In genomic region chr19:18109363-18109730, GRCh38 we compare ENCODE assay signal across 8 cellular contexts. TPM values are rescaled to one million over a fixed set of nuclear protein-coding genes. Genes with fewer than 3 reads are reported as not detected.
DNase-seq lines count a peak whose midpoint lies in the region; ATAC-seq and TF ChIP-seq lines count a peak whose summit lies in the region.

No MANE protein-coding gene starts in this region.

- H3K9ac ChIP-seq in iPS-15b (ENCODE audit: low read depth, low read length) = no peak overlapping the region

- H3K36me3 ChIP-seq in iPS-15b (ENCODE audit: control insufficient read depth, insufficient read depth, low read length) = no peaks in the 10 kb centered on the region

- DNase-seq in HFF-Myc (ENCODE audit: extremely low read depth, low read depth) (no peak), iPS-NIHi11 (ENCODE audit: low spot score) (no peak)
- DNase-seq in activated naive CD8-positive, alpha-beta T cell treated with anti-CD3 and anti-CD28 coated beads for 36 hours = no peak
- no peak for DNase-seq in stimulated activated effector memory CD8-positive, alpha-beta T cell treated with anti-CD3 and anti-CD28 coated beads, Interleukin-12 subunit alpha, Interleukin-12 subunit beta, amount 100 ng/mL, for 72 hours (ENCODE audit: low spot score in 2 of 2)
- no peak for DNase-seq in effector CD4-positive, alpha-beta T cell

- H3K4me1 Mint-ChIP-seq in activated naive CD8-positive, alpha-beta T cell treated with anti-CD3 and anti-CD28 coated beads for 36 hours = peaks cover 15% of the 10 kb centered on the region
- peaks cover 29% of the 10 kb centered on the region for H3K4me1 Mint-ChIP-seq in stimulated activated effector memory CD8-positive, alpha-beta T cell treated with anti-CD3 and anti-CD28 coated beads, Interleukin-12 subunit alpha, Interleukin-12 subunit beta, amount 100 ng/mL, for 72 hours

- no peaks in the 10 kb centered on the region for H3K4me1 ChIP-seq in iPS-15b (ENCODE audit: control insufficient read depth, insufficient read depth, low read length)

- H3K27me3 Mint-ChIP-seq in activated naive CD8-positive, alpha-beta T cell treated with anti-CD3 and anti-CD28 coated beads for 36 hours = no peaks in the 10 kb centered on the region

- H3K9me3 Mint-ChIP-seq in activated naive CD8-positive, alpha-beta T cell treated with anti-CD3 and anti-CD28 coated beads for 36 hours = no peaks in the 10 kb centered on the region
- no peaks in the 10 kb centered on the region for H3K9me3 Mint-ChIP-seq in stimulated activated effector memory CD8-positive, alpha-beta T cell treated with anti-CD3 and anti-CD28 coated beads, Interleukin-12 subunit alpha, Interleukin-12 subunit beta, amount 100 ng/mL, for 72 hours

- H3K27me3 ChIP-seq in iPS-15b (ENCODE audit: control insufficient read depth, insufficient read depth, low read length) = peaks cover 10% of the 10 kb centered on the region

- TF ChIP-seq CTCF in HFF-Myc (IDR thresholded peaks at IDR 0.05; ENCODE audit: low read depth, low read length, missing control alignments) = no peak

- no peak for ATAC-seq in stimulated activated effector memory CD8-positive, alpha-beta T cell treated with anti-CD3 and anti-CD28 coated beads, Interleukin-12 subunit alpha, Interleukin-12 subunit beta, amount 100 ng/mL, for 72 hours
- ATAC-seq in HG03565 (IDR thresholded peaks at IDR 0.05; ENCODE audit: unreplicated experiment) (no peak), HG03097 (IDR thresholded peaks at IDR 0.05; ENCODE audit: low FRiP score, unreplicated experiment) (no peak)

- H3K4me3 Mint-ChIP-seq in activated naive CD8-positive, alpha-beta T cell treated with anti-CD3 and anti-CD28 coated beads for 36 hours = peak overlapping the region; percentile 68
- H3K4me3 Mint-ChIP-seq in stimulated activated effector memory CD8-positive, alpha-beta T cell treated with anti-CD3 and anti-CD28 coated beads, Interleukin-12 subunit alpha, Interleukin-12 subunit beta, amount 100 ng/mL, for 72 hours = peak overlapping the region; percentile 74

- H3K4me3 ChIP-seq in HFF-Myc (replicated peaks; ENCODE audit: low read depth, low read length) (peak overlapping the region; percentile 54), iPS-15b (ENCODE audit: low read depth, low read length) (peak overlapping the region; percentile 85)

- no peak overlapping the region for H3K27ac Mint-ChIP-seq in activated naive CD8-positive, alpha-beta T cell treated with anti-CD3 and anti-CD28 coated beads for 36 hours
- H3K27ac Mint-ChIP-seq in stimulated activated effector memory CD8-positive, alpha-beta T cell treated with anti-CD3 and anti-CD28 coated beads, Interleukin-12 subunit alpha, Interleukin-12 subunit beta, amount 100 ng/mL, for 72 hours = peak overlapping the region; percentile 57

- no peaks in the 10 kb centered on the region for H3K9me3 ChIP-seq in iPS-15b (ENCODE audit: control insufficient read depth, insufficient read depth, low read length)

- peaks cover 1% of the 10 kb centered on the region for H3K36me3 Mint-ChIP-seq in activated naive CD8-positive, alpha-beta T cell treated with anti-CD3 and anti-CD28 coated beads for 36 hours
- peaks cover 43% of the 10 kb centered on the region for H3K36me3 Mint-ChIP-seq in stimulated activated effector memory CD8-positive, alpha-beta T cell treated with anti-CD3 and anti-CD28 coated beads, Interleukin-12 subunit alpha, Interleukin-12 subunit beta, amount 100 ng/mL, for 72 hours

RNA-seq across cellular contexts. Expression of gene MAST3, which starts 11.8 kb away (rescaled TPM):
- total RNA-seq in activated naive CD8-positive, alpha-beta T cell treated with anti-CD3 and anti-CD28 coated beads for 36 hours = 10 to 100 TPM; 11.8 to 14.4 TPM

RNA-seq across cellular contexts. Expression of gene IL12RB1, which starts 22.6 kb away (rescaled TPM):
- 10 to 100 TPM; 26.5 to 26.9 TPM for total RNA-seq in activated naive CD8-positive, alpha-beta T cell treated with anti-CD3 and anti-CD28 coated beads for 36 hours

RNA-seq across cellular contexts. Expression of gene PIK3R2, which starts 43.6 kb away (rescaled TPM):
- 10 to 100 TPM; 18.5 to 21.1 TPM for total RNA-seq in activated naive CD8-positive, alpha-beta T cell treated with anti-CD3 and anti-CD28 coated beads for 36 hours
